ENCODE assay signal across 32 cellular contexts in the genomic region with DNA sequence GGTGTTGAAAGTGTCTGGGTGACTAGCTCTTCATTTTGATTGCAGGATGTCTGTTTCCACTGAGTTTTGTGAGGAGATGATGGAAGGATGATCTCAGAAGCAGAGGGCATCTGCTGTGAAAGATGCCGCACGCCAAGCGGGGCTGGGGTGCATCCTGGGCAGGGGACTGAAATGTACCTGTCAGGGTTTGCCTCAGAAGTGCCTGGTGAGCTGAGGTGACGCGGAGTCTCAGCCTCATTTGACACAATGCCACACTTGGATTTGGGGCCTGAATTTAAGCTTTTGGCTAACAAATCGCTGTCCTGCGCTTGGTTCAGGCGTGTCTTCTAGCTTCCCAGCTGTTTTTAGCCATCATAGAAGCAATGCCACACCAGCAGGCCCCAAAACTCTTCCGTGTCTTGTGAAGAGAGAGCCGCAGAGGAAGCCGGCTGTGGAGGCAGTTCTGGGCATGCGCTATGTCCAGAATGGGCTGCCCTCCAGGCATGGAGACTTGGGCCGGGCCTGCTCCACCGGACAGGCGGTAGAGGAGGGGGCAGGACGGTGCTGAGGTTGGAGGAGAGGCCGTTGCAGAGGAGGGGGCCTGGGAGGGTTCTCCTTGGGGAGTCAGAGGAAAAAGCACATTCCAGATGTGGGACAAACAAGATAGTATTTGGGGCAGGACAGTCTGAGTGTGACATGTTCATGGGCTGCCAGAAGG. TPM values are rescaled to one million over a fixed set of nuclear protein-coding genes. Genes with fewer than 3 reads are reported as not detected.
A peak's percentile ranks its signal among the peaks of the same experiment; 100 is the strongest.
DNase-seq lines count a peak whose midpoint lies in the region; ATAC-seq and TF ChIP-seq lines count a peak whose summit lies in the region.
"Had no signal": no experiment of that assay in that cellular context is flagged by ENCODE, and none has a peak within 500 bp of the region (broad histone marks: within the 10 kb centered on the region; RNA-seq: fewer than 3 reads in every experiment).

No MANE protein-coding gene starts in this region.

- ATAC-seq in HG03354 (IDR thresholded peaks at IDR 0.05; ENCODE audit: poor library complexity, severe bottlenecking, unreplicated experiment): no peak
- ATAC-seq: activated CD4-positive, CD25-positive, alpha-beta regulatory T cell treated with anti-CD3 and anti-CD28 coated beads, Interleukin-2, amount 50 U/mL, for 24 hours; activated CD8-positive, alpha-beta memory T cell treated with anti-CD3 and anti-CD28 coated beads, Interleukin-2, amount 10 ng/mL, durations not matched to agents 7 days and 5 days; activated T-cell treated with anti-CD3 and anti-CD28 coated beads, Interleukin-2, amount 50 U/mL, for 72 hours; Right ventricle myocardium inferior; SK-N-SH treated with all-trans-retinoic acid at 6 μM for 48 hours had no signal

- H3K4me1 ChIP-seq in SJCRH30: no peaks in the 10 kb centered on the region
- H3K4me1 ChIP-seq in spleen: peaks cover 9 to 39% (median 29%) of the 10 kb centered on the region in 6 donors
- H3K4me1 ChIP-seq: HAP-1 had no signal

- H3K36me3 ChIP-seq in SJCRH30 (no peaks in the 10 kb centered on the region), spleen (peaks cover 2 to 69% (median 49%) of the 10 kb centered on the region in 6 donors)
- H3K36me3 ChIP-seq: HAP-1, neural progenitor cell had no signal

- TF ChIP-seq CTCF in mesothelial cell of epicardium (IDR thresholded peaks at IDR 0.05; ENCODE audit: unreplicated experiment): no peak
- TF ChIP-seq CTCF in spleen (IDR thresholded peaks at IDR 0.05 in 8 of 11, conservative IDR thresholded peaks at IDR 0.05 in 3 of 11): no peak

- H3K36me3 Mint-ChIP-seq in mesothelial cell of epicardium: peaks cover 41% of the 10 kb centered on the region

- H3K27me3 Mint-ChIP-seq in mesothelial cell of epicardium (ENCODE audit: low read depth): no peaks in the 10 kb centered on the region

- intact Hi-C loops in spleen (cut with DNase I; ENCODE audit: low total_unique reads): no loop called here

- no peaks in the 10 kb centered on the region for H3K9me3 Mint-ChIP-seq in mesothelial cell of epicardium
- H3K9me3 Mint-ChIP-seq: activated T-cell treated with anti-CD3 and anti-CD28 coated beads, Interleukin-2, amount 50 U/mL, for 72 hours; brain; neural progenitor cell; T-helper 1 cell treated with Interleukin-12 subunit alpha and Interleukin-12 subunit beta and Interleukin-4 antibody, amounts not matched to agents 30 μg/mL and 1 μg/mL, for 36 hours had no signal

- H3K9me3 ChIP-seq in SJCRH30 (replicated peaks): no peaks in the 10 kb centered on the region
- no peaks in the 10 kb centered on the region for H3K9me3 ChIP-seq in spleen
- H3K9me3 ChIP-seq: adrenal gland, HAP-1, right atrium auricular region, tibial nerve had no signal

- H3K4me3 Mint-ChIP-seq in mesothelial cell of epicardium: no peak overlapping the region
- H3K4me3 Mint-ChIP-seq: activated CD8-positive, alpha-beta memory T cell treated with anti-CD3 and anti-CD28 coated beads, Interleukin-2, amount 10 ng/mL, durations not matched to agents 7 days and 5 days; activated T-cell treated with anti-CD3 and anti-CD28 coated beads, Interleukin-2, amount 50 U/mL, for 72 hours; brain; T-helper 1 cell treated with Interleukin-12 subunit alpha and Interleukin-12 subunit beta and Interleukin-4 antibody, amounts not matched to agents 30 μg/mL and 1 μg/mL, for 36 hours had no signal

- H3K4me1 Mint-ChIP-seq in mesothelial cell of epicardium: no peaks in the 10 kb centered on the region

- TF ChIP-seq POLR2A in spleen (IDR thresholded peaks at IDR 0.05): no peak

- 85 to 91% (median 87%) methylated on average over 17 of the region's 17 CpGs for WGBS in spleen, 5 donors

- peak overlapping the region; percentile 55 for H3K27ac Mint-ChIP-seq in mesothelial cell of epicardium
- H3K27ac Mint-ChIP-seq: activated CD8-positive, alpha-beta memory T cell treated with anti-CD3 and anti-CD28 coated beads, Interleukin-2, amount 10 ng/mL, durations not matched to agents 7 days and 5 days; activated T-cell treated with anti-CD3 and anti-CD28 coated beads, Interleukin-2, amount 50 U/mL, for 72 hours; neural progenitor cell; T-helper 1 cell treated with Interleukin-12 subunit alpha and Interleukin-12 subunit beta and Interleukin-4 antibody, amounts not matched to agents 30 μg/mL and 1 μg/mL, for 36 hours had no signal

- peak overlapping the region; percentile 7; the same call in 1 of the 2 replicates for H3K27ac ChIP-seq in SJCRH30
- peak overlapping the region in 2 of 8 donors; percentile 20 to 25 for H3K27ac ChIP-seq in spleen
- H3K27ac ChIP-seq: adrenal gland, C4-2B, hepatocyte, neural progenitor cell, PC-9, right atrium auricular region, tibial nerve had no signal

- no peak overlapping the region for H3K4me3 ChIP-seq in SJCRH30
- H3K4me3 ChIP-seq in spleen: no peak overlapping the region
- H3K4me3 ChIP-seq: adrenal gland, HAP-1, hepatocyte, neural progenitor cell, PC-9, right atrium auricular region, tibial nerve had no signal

- H3K27me3 ChIP-seq in SJCRH30 (no peaks in the 10 kb centered on the region), spleen (replicated peaks in 1 of 7) (peaks cover 0 to 29% (median 16%) of the 10 kb centered on the region in 7 donors)

- DNase-seq in D341Med (ENCODE audit: low spot score) (peak; percentile 12), SJCRH30 (peak; percentile 37 to 63), mesothelial cell of epicardium (ENCODE audit: low spot score in 2 of 2, unreplicated experiment in 2 of 2) (no peak), spleen (peak; percentile 73), COR-L47 (lab: John Stamatoyannopoulos, UW) (no peak), amniotic stem cell (lab: John Stamatoyannopoulos, UW) (no peak)
- DNase-seq: activated CD4-positive, alpha-beta T cell treated with anti-CD3 and anti-CD28 coated beads, Interleukin-2, amount 50 U/mL, for 4 hours; activated CD8-positive, alpha-beta memory T cell treated with anti-CD3 and anti-CD28 coated beads, Interleukin-2, amount 10 ng/mL, durations not matched to agents 7 days and 5 days; activated naive CD4-positive, alpha-beta T cell treated with Interleukin-2 at 50 U/mL for 16 hours; activated T-cell treated with anti-CD3 and anti-CD28 coated beads, Interleukin-2, amount 50 U/mL, for 72 hours; adrenal gland; KG1; NCI-H1105; NCI-H2029; NCI-H526; PC-9; stimulated activated CD4-positive, alpha-beta T cell treated with anti-CD3 and anti-CD28 coated beads, Interleukin-2, amount 100 ng/mL, for 48 hours had no signal

RNA-seq across cellular contexts. Expression of a gene that starts 31.2 kb away (rescaled TPM):
- 0.46 and 1.0 TPM in 2 replicates for total RNA-seq in SJCRH30 (2014; rRNA removed; shearing (Covaris generic))
- total RNA-seq in mesothelial cell of epicardium: 259 to 274 TPM (median 266 TPM) in 3 replicates
- 10 to 100 TPM; 15.4 to 71.9 (median 58.1) TPM for total RNA-seq in spleen
- 10 to 100 TPM in 1 of 3 donors, 1 to 10 TPM in 2; 2.8 to 29.5 (median 8.6) TPM for polyA plus RNA-seq in spleen
- total RNA-seq: endothelial cell of umbilical vein, lung microvascular endothelial cell, MCF 10A had no signal
- polyA plus RNA-seq: endothelial cell of umbilical vein had no signal

RNA-seq across cellular contexts. Expression of a gene that starts 37.0 kb away (rescaled TPM):
- total RNA-seq in SJCRH30 (2014; rRNA removed; shearing (Covaris generic)): 56.8 and 61.5 TPM in 2 replicates
- total RNA-seq in mesothelial cell of epicardium: 47.7 to 52.4 TPM (median 52.3 TPM) in 3 replicates
- total RNA-seq in spleen: 10 to 100 TPM; 60.2 to 80.9 (median 70.2) TPM
- polyA plus RNA-seq in spleen: 10 to 100 TPM; 25.2 to 48.2 (median 26.1) TPM

Comparison
In these comparisons a context has a peak if more than half of its experiments do, and no peak if none do; other contexts are left out.
1. DNase-seq: peak in D341Med (single experiment), SJCRH30 (2 of 2) and spleen (single experiment); none in mesothelial cell of epicardium (0 of 2), COR-L47 (single experiment) and amniotic stem cell (single experiment).